18 cellular contexts compared by ENCODE assay signal in the genomic region with DNA sequence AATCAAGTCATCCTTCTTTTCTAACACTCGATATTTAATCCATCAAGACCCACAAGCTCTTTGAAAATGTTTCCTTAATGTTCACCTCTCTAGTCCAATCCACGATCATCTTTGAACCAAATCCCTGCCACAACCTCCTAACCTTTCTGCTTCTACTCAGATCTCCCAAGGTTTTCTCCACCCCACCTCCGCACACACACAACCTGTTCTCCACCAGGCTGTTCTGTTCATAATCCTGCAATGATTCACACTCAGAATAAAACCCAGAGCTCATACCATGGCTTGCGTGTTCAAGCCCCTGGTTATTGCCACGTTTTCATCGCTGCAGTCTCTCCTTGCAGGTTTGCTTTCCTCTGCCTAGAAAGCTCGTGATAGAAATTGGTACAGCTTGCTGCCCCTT. TPM values are rescaled to one million over a fixed set of nuclear protein-coding genes. Genes with fewer than 3 reads are reported as not detected.
DNase-seq lines count a peak whose midpoint lies in the region; ATAC-seq, FAIRE-seq and TF ChIP-seq lines count a peak whose summit lies in the region.
"Had no signal": no experiment of that assay in that cellular context is flagged by ENCODE, and none has a peak within 500 bp of the region (broad histone marks: within the 10 kb centered on the region; RNA-seq: fewer than 3 reads in every experiment).

No MANE protein-coding gene starts in this region.

- CTCF ChIA-PET in HepG2 (lab: Yijun Ruan, JAX; ENCODE audit: low intra/inter-chr PET ratio, low total read pairs): no interaction called here
- CTCF ChIA-PET in SK-N-SH (lab: Yijun Ruan, JAX): interaction anchor here (0.6 to 1.5 kb wide), 2 partner anchors 11 to 441 kb away, joined by 3 to 4 read pairs; no protein-coding TSS in a partner anchor

- no peak for TF ChIP-seq RAD21 in HepG2 (CRISPR knock-in tag; IDR thresholded peaks at IDR 0.05)
- no peak for TF ChIP-seq RAD21 in SK-N-SH (IDR thresholded peaks at IDR 0.05; ENCODE audit: low read length)

- H3K27me3 Mint-ChIP-seq in activated T-helper 2 cell treated with anti-CD3 and anti-CD28 coated beads, Interferon-gamma antibody, Interleukin-2, Interleukin-4, amounts not matched to agents 10 μg/mL and 5 μg/mL and 100 μg/mL, durations not matched to agents 14 hours and 24 hours and 36 hours (ENCODE audit: low read depth): no peaks in the 10 kb centered on the region
- H3K27me3 Mint-ChIP-seq in immature natural killer cell (ENCODE audit: low read depth in 3 of 3): peaks cover 0 to 4% (median 0%) of the 10 kb centered on the region in 3 donors

- H3K27ac ChIP-seq in HepG2 (ENCODE audit: extremely low read length, insufficient read depth, low read length) (no peak overlapping the region), right lobe of liver (no peak overlapping the region), SK-N-SH (ENCODE audit: low read depth in 2 of 2, low read length in 1 of 2) (no peak overlapping the region)
- H3K27ac ChIP-seq: BLaER1 had no signal

- H3K9me3 ChIP-seq in HepG2 (ENCODE audit: low read length): no peaks in the 10 kb centered on the region
- no peaks in the 10 kb centered on the region for H3K9me3 ChIP-seq in right lobe of liver
- H3K9me3 ChIP-seq in SK-N-SH: no peaks in the 10 kb centered on the region
- H3K9me3 ChIP-seq: BLaER1 had no signal

- no peaks in the 10 kb centered on the region for H3K9me2 ChIP-seq in SK-N-SH

- no peak; the same call in 2 of the 3 replicates for ATAC-seq in HepG2
- ATAC-seq in right lobe of liver: no peak
- ATAC-seq in GM19397 (IDR thresholded peaks at IDR 0.05; ENCODE audit: unreplicated experiment): no peak

- FAIRE-seq in HepG2 (lab: Jason Lieb, UNC): no peak
- FAIRE-seq: HTR-8/SVneo had no signal

- TF ChIP-seq EP300 in HepG2 (IDR thresholded peaks at IDR 0.05; ENCODE audit: low read depth in 2 of 2, low read length in 2 of 2) (no peak), HepG2 (CRISPR knock-in tag; IDR thresholded peaks at IDR 0.05; ENCODE audit: borderline replicate concordance) (no peak), SK-N-SH (IDR thresholded peaks at IDR 0.05; ENCODE audit: borderline replicate concordance in 1 of 2, low read depth in 1 of 2, low read length in 1 of 2) (no peak)

- 85% methylated on average over 7 of the region's 7 CpGs for WGBS in HepG2 (ENCODE audit: low lambda C conversion rate)
- 68% methylated on average over 5 of the region's 7 CpGs for WGBS in right lobe of liver (ENCODE audit: insufficient coverage, low coverage, low lambda C conversion rate, missing lambda C conversion rate)
- 96% methylated on average over 7 of the region's 7 CpGs for WGBS in SK-N-SH (ENCODE audit: low lambda C conversion rate)

- H3K36me3 Mint-ChIP-seq in activated T-helper 2 cell treated with anti-CD3 and anti-CD28 coated beads, Interferon-gamma antibody, Interleukin-2, Interleukin-4, amounts not matched to agents 10 μg/mL and 5 μg/mL and 100 μg/mL, durations not matched to agents 14 hours and 24 hours and 36 hours (ENCODE audit: low read depth): peaks cover 26% of the 10 kb centered on the region
- H3K36me3 Mint-ChIP-seq in immature natural killer cell: peaks cover 0 to 13% (median 3%) of the 10 kb centered on the region in 3 donors

- in situ Hi-C loops in HepG2 (cut with HindIII; ENCODE audit: extremely low pct_ligation_motif_present, low pct_unique_long_range_greater_than_20kb): no loop called here

- 0 out of 2 replicates have a peak, but pooled peaks cover 2% of the 10 kb centered on the region for H4K20me1 ChIP-seq in HepG2 (ENCODE audit: insufficient read depth, low read length)
- H4K20me1 ChIP-seq in SK-N-SH (ENCODE audit: insufficient read depth): peaks cover 7% of the 10 kb centered on the region

- POLR2A ChIA-PET in HepG2 (lab: Yijun Ruan, JAX): no interaction called here
- POLR2A ChIA-PET in SK-N-SH (lab: Yijun Ruan, JAX): no interaction called here

- no TSS peak for BruUV-seq in HepG2 (replicated peaks; lab: Mats Ljungman, UMichigan)

- H2AFZ ChIP-seq in HepG2 (ENCODE audit: low read length) (no peak overlapping the region), SK-N-SH (ENCODE audit: low read depth) (no peak overlapping the region)

- H3K4me3 ChIP-seq in HepG2 (replicated peaks in 1 of 3; ENCODE audit: insufficient read depth in 1 of 3, low read depth in 2 of 3, low read length in 3 of 3) (no peak overlapping the region), right lobe of liver (no peak overlapping the region), SK-N-SH (ENCODE audit: low read depth in 2 of 2, low read length in 1 of 2) (no peak overlapping the region)
- H3K4me3 ChIP-seq: BLaER1 had no signal

- H3K27ac Mint-ChIP-seq in activated T-helper 2 cell treated with anti-CD3 and anti-CD28 coated beads, Interferon-gamma antibody, Interleukin-2, Interleukin-4, amounts not matched to agents 10 μg/mL and 5 μg/mL and 100 μg/mL, durations not matched to agents 14 hours and 24 hours and 36 hours: peak overlapping the region; percentile 29
- peak overlapping the region in 4 of 6 donors; percentile 6 to 43 (median 10) for H3K27ac Mint-ChIP-seq in immature natural killer cell

- H3F3A ChIP-seq in SK-N-SH (replicated peaks; ENCODE audit: insufficient read depth): peaks cover 34% of the 10 kb centered on the region

- H3K4me2 ChIP-seq in HepG2 (ENCODE audit: low read depth, low read length): no peak overlapping the region
- no peak overlapping the region for H3K4me2 ChIP-seq in SK-N-SH
- H3K4me2 ChIP-seq: BLaER1 had no signal

- no peaks in the 10 kb centered on the region for H3K9me3 Mint-ChIP-seq in activated T-helper 2 cell treated with anti-CD3 and anti-CD28 coated beads, Interferon-gamma antibody, Interleukin-2, Interleukin-4, amounts not matched to agents 10 μg/mL and 5 μg/mL and 100 μg/mL, durations not matched to agents 14 hours and 24 hours and 36 hours
- H3K9me3 Mint-ChIP-seq in immature natural killer cell: no peaks in the 10 kb centered on the region
- H3K9me3 Mint-ChIP-seq: CD8-positive, alpha-beta memory T cell had no signal

- no peak overlapping the region for H3K4me3 Mint-ChIP-seq in activated T-helper 2 cell treated with anti-CD3 and anti-CD28 coated beads, Interferon-gamma antibody, Interleukin-2, Interleukin-4, amounts not matched to agents 10 μg/mL and 5 μg/mL and 100 μg/mL, durations not matched to agents 14 hours and 24 hours and 36 hours (ENCODE audit: low read depth)
- no peak overlapping the region for H3K4me3 Mint-ChIP-seq in immature natural killer cell
- H3K4me3 Mint-ChIP-seq: CD8-positive, alpha-beta memory T cell had no signal

- H3K79me2 ChIP-seq in HepG2 (ENCODE audit: insufficient read depth, low read length) (no peaks in the 10 kb centered on the region), SK-N-SH (ENCODE audit: insufficient read depth) (peaks cover 6% of the 10 kb centered on the region; the same call in 1 of the 2 replicates)

- no peak overlapping the region for H3K9ac ChIP-seq in HepG2 (ENCODE audit: insufficient read depth, low read depth, low read length)
- H3K9ac ChIP-seq in SK-N-SH: no peak overlapping the region
- H3K9ac ChIP-seq: BLaER1 had no signal

- H3K27me3 ChIP-seq in HepG2 (ENCODE audit: control insufficient read depth in 1 of 2, insufficient read depth in 2 of 2, low read length in 2 of 2): no peaks in the 10 kb centered on the region
- H3K27me3 ChIP-seq in right lobe of liver: no peaks in the 10 kb centered on the region
- H3K27me3 ChIP-seq in SK-N-SH (ENCODE audit: insufficient read depth): no peaks in the 10 kb centered on the region
- H3K27me3 ChIP-seq: BLaER1 had no signal

- TF ChIP-seq POLR2A in HepG2 (IDR thresholded peaks at IDR 0.05; ENCODE audit: insufficient read depth in 1 of 2, low read depth in 2 of 2, low read length in 2 of 2): no peak
- TF ChIP-seq POLR2A in right lobe of liver (IDR thresholded peaks at IDR 0.05): no peak

- DNase-seq in HepG2 (ENCODE audit: low spot score) (no peak), right lobe of liver (no peak), immature natural killer cell (no peak), SK-N-SH (no peak), HPDE6-E6E7 (ENCODE audit: extremely low spot score) (no peak)
- DNase-seq in activated T-helper 2 cell treated with anti-CD3 and anti-CD28 coated beads, Interferon-gamma antibody, Interleukin-2, Interleukin-4, amounts not matched to agents 10 μg/mL and 5 μg/mL and 100 μg/mL, durations not matched to agents 14 hours and 24 hours and 36 hours (ENCODE audit: low spot score): no peak
- DNase-seq: CD8-positive, alpha-beta memory T cell; DMS 273 treated with DMSO at 0.1 percent for 48 hours; EL; KG1; NCI-H1048; NCI-H146; NCI-H2227 treated with DMSO at 0.1 percent for 48 hours; NCI-H526; NK-92 treated with Interleukin-12 subunit alpha and Interleukin-12 subunit beta, amount 100 ng/mL, for 24 hours had no signal

- TF ChIP-seq CTCF in HepG2 (CRISPR knock-in tag; IDR thresholded peaks at IDR 0.05): no peak
- no peak for TF ChIP-seq CTCF in right lobe of liver (IDR thresholded peaks at IDR 0.05)
- TF ChIP-seq CTCF in SK-N-SH (IDR thresholded peaks at IDR 0.05): no peak

- intact Hi-C loops in HepG2 (cut with micrococcal nuclease; ENCODE audit: unreplicated experiment): no loop called here
- intact Hi-C loops in right lobe of liver (cut with DNase I): no loop called here
- intact Hi-C loops in activated T-helper 2 cell treated with anti-CD3 and anti-CD28 coated beads, Interferon-gamma antibody, Interleukin-2, Interleukin-4, amounts not matched to agents 10 μg/mL and 5 μg/mL and 100 μg/mL, durations not matched to agents 14 hours and 24 hours and 36 hours (cut with micrococcal nuclease): no loop called here

- H3K4me1 ChIP-seq in HepG2 (ENCODE audit: insufficient read depth, low read length) (peaks cover 5% of the 10 kb centered on the region), right lobe of liver (no peaks in the 10 kb centered on the region), SK-N-SH (ENCODE audit: control insufficient read depth in 1 of 2, insufficient read depth in 2 of 2, low read depth in 1 of 2, low read length in 1 of 2) (no peaks in the 10 kb centered on the region)
- H3K4me1 ChIP-seq: BLaER1 had no signal

- peaks cover 3 to 15% of the 10 kb centered on the region in 2 experiments; a peak in 3 of 5 replicates for H3K36me3 ChIP-seq in HepG2 (replicated peaks in 1 of 2; ENCODE audit: control insufficient read depth in 1 of 2, insufficient read depth in 2 of 2, low read length in 2 of 2)
- peaks cover 0 to 17% (median 1%) of the 10 kb centered on the region in 4 donors for H3K36me3 ChIP-seq in right lobe of liver
- peaks cover 32 to 35% of the 10 kb centered on the region in 2 experiments for H3K36me3 ChIP-seq in SK-N-SH (replicated peaks in 1 of 2; ENCODE audit: control insufficient read depth in 1 of 2, insufficient read depth in 2 of 2, low read length in 1 of 2)

- H3K4me1 Mint-ChIP-seq in activated T-helper 2 cell treated with anti-CD3 and anti-CD28 coated beads, Interferon-gamma antibody, Interleukin-2, Interleukin-4, amounts not matched to agents 10 μg/mL and 5 μg/mL and 100 μg/mL, durations not matched to agents 14 hours and 24 hours and 36 hours (ENCODE audit: low read depth): peaks cover 5% of the 10 kb centered on the region
- H3K4me1 Mint-ChIP-seq in immature natural killer cell: peaks cover 19 to 46% of the 10 kb centered on the region in 2 donors

RNA-seq across cellular contexts. Expression of gene BAMBI, which starts 53.8 kb away (rescaled TPM):
- total RNA-seq in HepG2 (2016; rRNA removed; fragmentation: Illumina TruSeq; extraction: Trizol) (13.2 and 23.6 TPM in 2 replicates), right lobe of liver (10 to 100 TPM in 2 of 6 experiments, 1 to 10 TPM in 4; 2.4 to 22.4 (median 7.2) TPM)
- total RNA-seq in HepG2 (2016; cell fraction: cytosol; rRNA removed; fragmentation: Illumina TruSeq; extraction: Trizol; ENCODE audit: low read depth): 5.9 and 7.5 TPM in 2 replicates
- 13.9 and 23.0 TPM in 2 replicates for total RNA-seq in HepG2 (2016; cell fraction: insoluble cytoplasmic fraction; rRNA removed; fragmentation: Illumina TruSeq; extraction: Trizol)
- 12.2 and 13.9 TPM in 2 replicates for total RNA-seq in HepG2 (2016; cell fraction: membrane; rRNA removed; fragmentation: Illumina TruSeq; extraction: Trizol)
- total RNA-seq in HepG2 (2016; cell fraction: nucleus; rRNA removed; fragmentation: Illumina TruSeq; extraction: Trizol): 26.5 and 27.4 TPM in 2 replicates
- polyA plus RNA-seq in HepG2 (2011; rRNA removed) (12.0 and 12.9 TPM in 2 replicates), immature natural killer cell (under 1 TPM in 2 of 3 donors, not detected in 1; 0.23 to 0.28 TPM), SK-N-SH (2012; rRNA removed) (2.8 and 2.9 TPM in 2 replicates)
- 11.4 and 12.6 TPM in 2 replicates for polyA plus RNA-seq in HepG2 (2011; cell fraction: cytosol; rRNA removed)
- polyA plus RNA-seq in HepG2 (2011; cell fraction: nucleus; rRNA removed): 15.1 and 17.1 TPM in 2 replicates
- 14.8 and 39.0 TPM in 2 replicates for polyA plus RNA-seq in HepG2 (2012)
- 3.1 and 4.6 TPM in 2 replicates for polyA plus RNA-seq in HepG2 (2016; cell fraction: cytosol; fragmentation: Illumina TruSeq; extraction: Trizol; ENCODE audit: low read depth)
- polyA plus RNA-seq in HepG2 (2016; cell fraction: insoluble cytoplasmic fraction; fragmentation: Illumina TruSeq; extraction: Trizol; ENCODE audit: low read depth): 11.2 and 12.5 TPM in 2 replicates
- 6.7 and 8.6 TPM in 2 replicates for polyA plus RNA-seq in HepG2 (2016; cell fraction: membrane; fragmentation: Illumina TruSeq; extraction: Trizol; ENCODE audit: low read depth)
- polyA plus RNA-seq in HepG2 (2016; cell fraction: nucleus; fragmentation: Illumina TruSeq; extraction: Trizol; ENCODE audit: insufficient read depth, low read depth): 45.7 and 45.8 TPM in 2 replicates
- polyA minus RNA-seq in HepG2 (2011; rRNA and poly(A)+ RNA removed; ENCODE audit: low replicate concordance): 2.5 and 6.7 TPM in 2 replicates
- polyA minus RNA-seq in HepG2 (2011; cell fraction: cytosol; rRNA and poly(A)+ RNA removed): 6.2 and 7.0 TPM in 2 replicates
- 6.8 and 10.7 TPM in 2 replicates for polyA minus RNA-seq in HepG2 (2011; cell fraction: nucleus; rRNA and poly(A)+ RNA removed)
- total RNA-seq in activated T-helper 2 cell treated with anti-CD3 and anti-CD28 coated beads, Interferon-gamma antibody, Interleukin-2, Interleukin-4, amounts not matched to agents 10 μg/mL and 5 μg/mL and 100 μg/mL, durations not matched to agents 14 hours and 24 hours and 36 hours: 0.16 TPM in 2 replicates
- polyA plus RNA-seq in SK-N-SH (2012; cell fraction: cytosol; rRNA removed): 3.0 and 4.1 TPM in 2 replicates
- polyA plus RNA-seq in SK-N-SH (2012; cell fraction: nucleus; rRNA removed): 3.3 and 3.8 TPM in 2 replicates
